8 cellular contexts compared by ENCODE assay signal in genomic region chr6:26273673-26274595, GRCh38.
DNase-seq lines count a peak whose midpoint lies in the region; ATAC-seq and TF ChIP-seq lines count a peak whose summit lies in the region.

No MANE protein-coding gene starts in this region.

- H3K4me1 ChIP-seq in HUES6 (ENCODE audit: control insufficient read depth, insufficient read depth, low read length) (peaks cover 17% of the 10 kb centered on the region), mesendoderm (ENCODE audit: control insufficient read depth, low read depth, low read length) (no peaks in the 10 kb centered on the region)

- no peaks in the 10 kb centered on the region for H3K9me3 Mint-ChIP-seq in Calu3 (ENCODE audit: low read depth, unreplicated experiment)

- in situ Hi-C loops in brain microvascular endothelial cell (cut with HindIII; ENCODE audit: low pct_ligation_motif_present, low sequenced_read_pairs): no loop called here

- CTCF ChIA-PET in Calu3 (lab: Charles Lee): interaction anchor here (0.5 to 2.8 kb wide), 4 partner anchors 48 to 935 kb away, joined by 3 to 12 read pairs (median 4); a partner anchor contains a TSS

- no peak overlapping the region for H3K23ac ChIP-seq in mesendoderm (ENCODE audit: low read length)

- peak overlapping the region; percentile 28 for H4K8ac ChIP-seq in mesendoderm (ENCODE audit: low read depth, low read length)

- H3K56ac ChIP-seq in mesendoderm (ENCODE audit: low read length): peak overlapping the region; percentile 90

- H2BK5ac ChIP-seq in mesendoderm (ENCODE audit: low read length): no peak overlapping the region

- DNase-seq in AG10803 (ENCODE audit: low read depth) (peak; percentile 30), brain microvascular endothelial cell (peak; percentile 14), mesendoderm (no peak), Calu3 (no peak), HPDE6-E6E7 (ENCODE audit: extremely low spot score) (no peak), NCI-H2171 (lab: John Stamatoyannopoulos, UW) (no peak)

- H2BK15ac ChIP-seq in mesendoderm (replicated peaks; ENCODE audit: low read depth): peak overlapping the region; percentile 19

- H4K5ac ChIP-seq in mesendoderm (ENCODE audit: low read length): no peak overlapping the region

- no peak overlapping the region for H2AK5ac ChIP-seq in mesendoderm (ENCODE audit: low read length)

- peaks cover 9% of the 10 kb centered on the region for H3K4me1 Mint-ChIP-seq in Calu3 (ENCODE audit: low read depth, unreplicated experiment)

- peak overlapping the region; percentile 97 for H3K18ac ChIP-seq in mesendoderm (ENCODE audit: low read length)

- peak overlapping the region; percentile 95 for H3K9ac ChIP-seq in HUES6 (ENCODE audit: low read length)
- peak overlapping the region; percentile 90 for H3K9ac ChIP-seq in mesendoderm (ENCODE audit: low read length)

- H2BK120ac ChIP-seq in mesendoderm (ENCODE audit: low read depth, low read length): peak overlapping the region; percentile 45

- no peak overlapping the region for H3K4ac ChIP-seq in mesendoderm (ENCODE audit: low read depth, low read length)

- H3K27me3 Mint-ChIP-seq in Calu3 (ENCODE audit: unreplicated experiment): no peaks in the 10 kb centered on the region

- no peak for TF ChIP-seq CTCF in AG10803 (conservative IDR thresholded peaks at IDR 0.05; ENCODE audit: low read length)
- TF ChIP-seq CTCF in brain microvascular endothelial cell (IDR thresholded peaks at IDR 0.05; ENCODE audit: low read depth, low read length, missing control alignments): no peak
- TF ChIP-seq CTCF in Calu3 (IDR thresholded peaks at IDR 0.05; ENCODE audit: unreplicated experiment): no peak

- peak overlapping the region; percentile 70 for H3K4me3 ChIP-seq in AG10803 (ENCODE audit: low read length)
- peak overlapping the region; percentile 78 for H3K4me3 ChIP-seq in HUES6 (ENCODE audit: low read depth, low read length)
- peak overlapping the region; percentile 61 for H3K4me3 ChIP-seq in brain microvascular endothelial cell (ENCODE audit: low read depth, low read length)
- peak overlapping the region; percentile 60 for H3K4me3 ChIP-seq in mesendoderm (ENCODE audit: low read length)

- H3K4me3 Mint-ChIP-seq in Calu3 (ENCODE audit: low read depth, unreplicated experiment): no peak overlapping the region

- no peaks in the 10 kb centered on the region for H3K79me2 ChIP-seq in mesendoderm (ENCODE audit: control insufficient read depth, insufficient read depth, low read length)

- H3K79me1 ChIP-seq in mesendoderm (ENCODE audit: low read length): no peaks in the 10 kb centered on the region

- H3K27ac Mint-ChIP-seq in Calu3 (ENCODE audit: unreplicated experiment): no peak overlapping the region

- H3K27ac ChIP-seq in HUES6 (ENCODE audit: low read depth, low read length) (peak overlapping the region; percentile 88; the same call in 1 of the 2 replicates), brain microvascular endothelial cell (peak overlapping the region; percentile 82), mesendoderm (ENCODE audit: low read depth, low read length) (peak overlapping the region; percentile 28)

- peaks cover 8% of the 10 kb centered on the region for H3K36me3 Mint-ChIP-seq in Calu3 (ENCODE audit: insufficient read depth, unreplicated experiment)

- intact Hi-C loops in Calu3 (cut with micrococcal nuclease; ENCODE audit: unreplicated experiment): loop anchor here (5.0 kb wide), 2 partner anchors 152 to 858 kb away; a partner anchor contains a TSS

- H3K36me3 ChIP-seq in HUES6 (ENCODE audit: control insufficient read depth, insufficient read depth, low read length): no peaks in the 10 kb centered on the region
- no peaks in the 10 kb centered on the region for H3K36me3 ChIP-seq in brain microvascular endothelial cell (replicated peaks)
- no peaks in the 10 kb centered on the region for H3K36me3 ChIP-seq in mesendoderm (ENCODE audit: control insufficient read depth, insufficient read depth, low read length)

- H3K27me3 ChIP-seq in HUES6 (ENCODE audit: control insufficient read depth, insufficient read depth, low read length): no peaks in the 10 kb centered on the region
- no peaks in the 10 kb centered on the region for H3K27me3 ChIP-seq in brain microvascular endothelial cell (replicated peaks)
- no peaks in the 10 kb centered on the region for H3K27me3 ChIP-seq in mesendoderm (ENCODE audit: insufficient read depth, low read length, poor library complexity)

- no TSS peak for BruUV-seq in Calu3 (replicated peaks; lab: Mats Ljungman, UMichigan)

- no peak for ATAC-seq in HG03280 (IDR thresholded peaks at IDR 0.05; ENCODE audit: unreplicated experiment)

- no CpG with 5 or more reads among the region's 21 CpGs for WGBS in mesendoderm (ENCODE audit: extremely low coverage, insufficient coverage, low lambda C conversion rate)

- H3K9me3 ChIP-seq in HUES6 (ENCODE audit: control insufficient read depth, insufficient read depth, low read depth, low read length): no peaks in the 10 kb centered on the region

- peak overlapping the region; percentile 25 for H3K4me2 ChIP-seq in mesendoderm (ENCODE audit: low read length)

Comparison
In these comparisons a context has a peak if more than half of its experiments do, and no peak if none do; other contexts are left out.
1. DNase-seq: peak in AG10803 (single experiment) and brain microvascular endothelial cell (single experiment); none in mesendoderm (single experiment), Calu3 (single experiment), HPDE6-E6E7 (single experiment) and NCI-H2171 (single experiment).
2. H3K27ac ChIP-seq: peak in every context shown above with its lines; median percentile 88 in HUES6; 82 in brain microvascular endothelial cell; 28 in mesendoderm.
3. Peak in every context shown above with its lines, with median percentiles within 50 percentile points of each other: H3K4me3 ChIP-seq.